In genomic region chr1:9687120-9687875, GRCh38 we compare ENCODE assay signal across 8 cellular contexts. TPM values are rescaled to one million over a fixed set of nuclear protein-coding genes. Genes with fewer than 3 reads are reported as not detected.
DNase-seq lines count a peak whose midpoint lies in the region; ATAC-seq and TF ChIP-seq lines count a peak whose summit lies in the region.

No MANE protein-coding gene starts in this region.

- intact Hi-C loops in breast epithelium (cut with DNase I; ENCODE audit: low total_unique reads), result no loop called here

- H3K4me3 ChIP-seq in AG04449 (ENCODE audit: low read depth, low read length) (peak overlapping the region; percentile 61), LNCaP clone FGC (ENCODE audit: low read depth, low read length) (peak overlapping the region; percentile 74), breast epithelium (peak overlapping the region; percentile 43 to 97 (median 86))

- H3K36me3 ChIP-seq in breast epithelium, result no peaks in the 10 kb centered on the region

- no peak for ATAC-seq in HG03520 (IDR thresholded peaks at IDR 0.05; ENCODE audit: unreplicated experiment)

- POLR2A ChIA-PET in AG04449 (lab: Yijun Ruan, JAX), result interaction anchor here (0.7 to 0.9 kb wide), 2 partner anchors 16 to 148 kb away, joined by 3 read pairs; partner anchors contain the start of gene SLC25A33

- H3K27ac ChIP-seq in VCaP (peak overlapping the region; percentile 60; the same call in 1 of the 2 replicates), breast epithelium (peak overlapping the region; percentile 60 to 77)

- TF ChIP-seq CTCF in AG04449 (IDR thresholded peaks at IDR 0.05; ENCODE audit: insufficient read depth, low read length, missing control alignments) (peak; percentile 28), LNCaP clone FGC (IDR thresholded peaks at IDR 0.05; ENCODE audit: control insufficient read depth, extremely low read depth, insufficient read depth) (no peak), VCaP (conservative IDR thresholded peaks at IDR 0.05) (no peak; the same call in 1 of the 2 replicates), breast epithelium (IDR thresholded peaks at IDR 0.05) (peak in 1 of 3 donors; percentile 13)

- H3K4me1 ChIP-seq in breast epithelium, result peaks cover 0 to 9% of the 10 kb centered on the region in 2 donors

- no peaks in the 10 kb centered on the region for H3K9me3 ChIP-seq in breast epithelium

- H3K27me3 ChIP-seq in breast epithelium, result no peaks in the 10 kb centered on the region

- peak; percentile 39 for TF ChIP-seq POLR2A in GM19099 (IDR thresholded peaks at IDR 0.05; ENCODE audit: extremely low read depth, insufficient read length, low read depth)
- TF ChIP-seq POLR2A in breast epithelium (IDR thresholded peaks at IDR 0.05), result no peak

- DNase-seq in AG04449 (ENCODE audit: low read depth, low spot score) (peak; percentile 9), LNCaP clone FGC (ENCODE audit: low read depth) (no peak), breast epithelium (ENCODE audit: low spot score in 2 of 2) (no peak), kidney tubule cell (ENCODE audit: low spot score) (peak; percentile 98)
- peak; percentile 66 to 82 for DNase-seq in stimulated activated CD4-positive, alpha-beta T cell treated with anti-CD3 and anti-CD28 coated beads, Interleukin-4, amount 100 ng/mL, for 4 hours

- CTCF ChIA-PET in AG04449 (lab: Yijun Ruan, JAX), result interaction anchor here (0.8 to 1.8 kb wide), 9 partner anchors 13 to 181 kb away, joined by 3 to 15 read pairs (median 5); no protein-coding TSS in a partner anchor

RNA-seq across cellular contexts. Expression of gene PIK3CD, which starts 35.8 kb away (rescaled TPM):
- 10 to 100 TPM in 2 of 3 donors, 1 to 10 TPM in 1; 8.2 to 12.1 (median 11.9) TPM for total RNA-seq in breast epithelium

Comparison
In these comparisons a context has a peak if more than half of its experiments do, and no peak if none do; other contexts are left out.
1. DNase-seq: peak in AG04449 (single experiment), kidney tubule cell (single experiment) and stimulated activated CD4-positive, alpha-beta T cell treated with anti-CD3 and anti-CD28 coated beads, Interleukin-4, amount 100 ng/mL, for 4 hours (2 of 2); none in LNCaP clone FGC (single experiment) and breast epithelium (0 of 2).
2. Peak in every context shown above with its lines, with median percentiles within 50 percentile points of each other: H3K4me3 ChIP-seq.